Comparison of ENCODE assay signal across 8 cellular contexts in the genomic region with DNA sequence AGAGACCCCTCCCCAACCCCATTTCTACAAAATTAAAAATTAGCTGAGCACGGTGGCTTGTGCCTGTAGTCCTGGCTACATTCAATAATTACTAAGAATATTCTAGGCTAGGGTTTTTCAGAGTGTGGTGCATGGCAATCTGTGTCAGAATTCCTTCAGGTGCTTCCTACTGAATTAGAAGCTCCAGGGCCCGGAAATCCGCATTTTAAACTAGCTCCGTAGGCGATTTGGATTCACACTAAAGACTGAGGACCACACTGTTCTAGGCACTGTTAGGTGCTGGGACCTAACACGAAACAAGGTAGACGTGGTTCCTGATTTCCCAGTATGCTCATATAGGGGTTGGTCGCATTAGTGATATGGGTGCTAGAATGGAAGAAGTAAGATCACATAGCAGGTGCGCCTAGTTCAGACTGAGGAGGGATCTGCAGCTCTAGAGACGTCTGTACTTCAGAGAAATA. TPM values are rescaled to one million over a fixed set of nuclear protein-coding genes. Genes with fewer than 3 reads are reported as not detected.
A peak's percentile ranks its signal among the peaks of the same experiment; 100 is the strongest.
DNase-seq lines count a peak whose midpoint lies in the region; ATAC-seq, FAIRE-seq and TF ChIP-seq lines count a peak whose summit lies in the region.

No MANE protein-coding gene starts in this region.

- H3K27ac ChIP-seq in kidney (ENCODE audit: low read depth in 2 of 2, low read length in 2 of 2), result peak overlapping the region; percentile 96 to 97
- H3K27ac ChIP-seq in thoracic aorta, result peak overlapping the region; percentile 85 to 93

- intact Hi-C loops in activated T-helper 2 cell treated with anti-CD3 and anti-CD28 coated beads, Interferon-gamma antibody, Interleukin-2, Interleukin-4, amounts not matched to agents 10 μg/mL and 5 μg/mL and 100 μg/mL, durations not matched to agents 14 hours and 24 hours and 36 hours (cut with micrococcal nuclease), result loop anchor here (1.0 to 2.0 kb wide), 6 partner anchors 23 to 182 kb away; partner anchors contain the start of genes ANKZF1, ATG9A, DNAJB2 and NHEJ1
- intact Hi-C loops in kidney (cut with DNase I), result no loop called here

- H3K4me3 Mint-ChIP-seq in HFFc6, result peak overlapping the region; percentile 94
- peak overlapping the region; percentile 84 for H3K4me3 Mint-ChIP-seq in activated T-helper 2 cell treated with anti-CD3 and anti-CD28 coated beads, Interferon-gamma antibody, Interleukin-2, Interleukin-4, amounts not matched to agents 10 μg/mL and 5 μg/mL and 100 μg/mL, durations not matched to agents 14 hours and 24 hours and 36 hours (ENCODE audit: low read depth)

- TF ChIP-seq CTCF in HFFc6 (IDR thresholded peaks at IDR 0.05) (no peak), kidney (IDR thresholded peaks at IDR 0.05; ENCODE audit: borderline replicate concordance, extremely low read depth, insufficient read depth) (no peak), thoracic aorta (IDR thresholded peaks at IDR 0.05) (no peak)

- H3K4me1 Mint-ChIP-seq in HFFc6 (ENCODE audit: low read depth), result peaks cover 27% of the 10 kb centered on the region
- peaks cover 34% of the 10 kb centered on the region for H3K4me1 Mint-ChIP-seq in activated T-helper 2 cell treated with anti-CD3 and anti-CD28 coated beads, Interferon-gamma antibody, Interleukin-2, Interleukin-4, amounts not matched to agents 10 μg/mL and 5 μg/mL and 100 μg/mL, durations not matched to agents 14 hours and 24 hours and 36 hours (ENCODE audit: low read depth)

- peak overlapping the region; percentile 90 for H3K27ac Mint-ChIP-seq in HFFc6
- peak overlapping the region; percentile 90 for H3K27ac Mint-ChIP-seq in activated T-helper 2 cell treated with anti-CD3 and anti-CD28 coated beads, Interferon-gamma antibody, Interleukin-2, Interleukin-4, amounts not matched to agents 10 μg/mL and 5 μg/mL and 100 μg/mL, durations not matched to agents 14 hours and 24 hours and 36 hours

- H3K4me1 ChIP-seq in kidney (ENCODE audit: control insufficient read depth in 1 of 2, insufficient read depth in 1 of 2, low read depth in 1 of 2, low read length in 2 of 2) (peaks cover 8 to 14% of the 10 kb centered on the region in 2 donors), thoracic aorta (ENCODE audit: control insufficient read depth in 1 of 2, low read depth in 2 of 2) (peaks cover 15 to 25% of the 10 kb centered on the region in 2 donors)

- 0 out of 2 replicates have a peak, but pooled peaks cover 3% of the 10 kb centered on the region for H3K9me3 Mint-ChIP-seq in HFFc6
- H3K9me3 Mint-ChIP-seq in activated T-helper 2 cell treated with anti-CD3 and anti-CD28 coated beads, Interferon-gamma antibody, Interleukin-2, Interleukin-4, amounts not matched to agents 10 μg/mL and 5 μg/mL and 100 μg/mL, durations not matched to agents 14 hours and 24 hours and 36 hours, result peaks cover 7% of the 10 kb centered on the region

- no peak for FAIRE-seq in kidney (lab: Jason Lieb, UNC)

- peak overlapping the region; percentile 92 to 100 for H3K9ac ChIP-seq in kidney (ENCODE audit: low read length in 2 of 2)

- peaks cover 4% of the 10 kb centered on the region for H3K27me3 Mint-ChIP-seq in HFFc6 (ENCODE audit: insufficient read depth)
- H3K27me3 Mint-ChIP-seq in activated T-helper 2 cell treated with anti-CD3 and anti-CD28 coated beads, Interferon-gamma antibody, Interleukin-2, Interleukin-4, amounts not matched to agents 10 μg/mL and 5 μg/mL and 100 μg/mL, durations not matched to agents 14 hours and 24 hours and 36 hours (ENCODE audit: low read depth), result no peaks in the 10 kb centered on the region

- no peaks in the 10 kb centered on the region for H3K27me3 ChIP-seq in thoracic aorta (replicated peaks; ENCODE audit: insufficient read depth)

- peak; percentile 13 for ATAC-seq in thoracic aorta (ENCODE audit: insufficient number of reproducible peaks, low FRiP score, low read depth)

- H3K36me3 ChIP-seq in kidney (ENCODE audit: control insufficient read depth in 1 of 2, insufficient read depth in 2 of 2, low read length in 2 of 2) (peaks cover 10 to 19% of the 10 kb centered on the region in 2 donors), thoracic aorta (peaks cover 6% of the 10 kb centered on the region)

- DNase-seq in HFFc6 (peak; percentile 8), kidney (peak; percentile 1), thoracic aorta (ENCODE audit: low spot score) (no peak), cerebellar cortex (ENCODE audit: low spot score) (no peak), COLO829 (ENCODE audit: low spot score) (no peak), iPS-NIHi7 (ENCODE audit: extremely low spot score) (no peak)
- DNase-seq in activated T-helper 2 cell treated with anti-CD3 and anti-CD28 coated beads, Interferon-gamma antibody, Interleukin-2, Interleukin-4, amounts not matched to agents 10 μg/mL and 5 μg/mL and 100 μg/mL, durations not matched to agents 14 hours and 24 hours and 36 hours (ENCODE audit: low spot score), result no peak

- H3K4me3 ChIP-seq in GM08714 (ENCODE audit: low read length) (peak overlapping the region; percentile 78), kidney (ENCODE audit: low read length in 2 of 2) (peak overlapping the region; percentile 89 to 92), thoracic aorta (peak overlapping the region; percentile 91)

- H3K36me3 Mint-ChIP-seq in HFFc6 (ENCODE audit: low read depth), result peaks cover 13% of the 10 kb centered on the region; the same call in 1 of the 2 replicates
- H3K36me3 Mint-ChIP-seq in activated T-helper 2 cell treated with anti-CD3 and anti-CD28 coated beads, Interferon-gamma antibody, Interleukin-2, Interleukin-4, amounts not matched to agents 10 μg/mL and 5 μg/mL and 100 μg/mL, durations not matched to agents 14 hours and 24 hours and 36 hours (ENCODE audit: low read depth), result peaks cover 28% of the 10 kb centered on the region

- H3K9me3 ChIP-seq in kidney (ENCODE audit: control insufficient read depth in 1 of 2, low read length in 2 of 2), result no peaks in the 10 kb centered on the region
- H3K9me3 ChIP-seq in thoracic aorta, result no peaks in the 10 kb centered on the region

RNA-seq across cellular contexts. Expression of gene ZFAND2B, which starts 0.6 kb away (rescaled TPM):
- total RNA-seq in HFFc6 (2021; fragmentation: NEBNext Ultra II Directional; extraction: Animal tissue kit (Norgen Biotek cat#: 25700)), result 10 to 100 TPM; 28.8 to 39.6 (median 33.1) TPM
- 27.3 and 33.5 TPM in 2 replicates for total RNA-seq in activated T-helper 2 cell treated with anti-CD3 and anti-CD28 coated beads, Interferon-gamma antibody, Interleukin-2, Interleukin-4, amounts not matched to agents 10 μg/mL and 5 μg/mL and 100 μg/mL, durations not matched to agents 14 hours and 24 hours and 36 hours
- total RNA-seq in kidney, result 44.8 TPM
- polyA plus RNA-seq in kidney (ENCODE audit: insufficient read depth, low read depth, low replicate concordance), result 72.6 TPM
- 10 to 100 TPM; 21.7 to 83.8 TPM for total RNA-seq in thoracic aorta

RNA-seq across cellular contexts. Expression of gene ABCB6, which starts 12.7 kb away (rescaled TPM):
- total RNA-seq in HFFc6 (2021; fragmentation: NEBNext Ultra II Directional; extraction: Animal tissue kit (Norgen Biotek cat#: 25700)), result 10 to 100 TPM; 12.5 to 16.5 (median 13.9) TPM
- total RNA-seq in activated T-helper 2 cell treated with anti-CD3 and anti-CD28 coated beads, Interferon-gamma antibody, Interleukin-2, Interleukin-4, amounts not matched to agents 10 μg/mL and 5 μg/mL and 100 μg/mL, durations not matched to agents 14 hours and 24 hours and 36 hours, result 22.1 and 25.4 TPM in 2 replicates
- total RNA-seq in kidney (17.8 TPM), thoracic aorta (10 to 100 TPM; 12.7 to 26.0 TPM)
- polyA plus RNA-seq in kidney (ENCODE audit: insufficient read depth, low read depth, low replicate concordance), result 53.6 TPM

RNA-seq across cellular contexts. Expression of gene ATG9A, which starts 23.4 kb away (rescaled TPM):
- 10 to 100 TPM; 50.5 to 58.8 (median 52.5) TPM for total RNA-seq in HFFc6 (2021; fragmentation: NEBNext Ultra II Directional; extraction: Animal tissue kit (Norgen Biotek cat#: 25700))
- total RNA-seq in activated T-helper 2 cell treated with anti-CD3 and anti-CD28 coated beads, Interferon-gamma antibody, Interleukin-2, Interleukin-4, amounts not matched to agents 10 μg/mL and 5 μg/mL and 100 μg/mL, durations not matched to agents 14 hours and 24 hours and 36 hours, result 53.1 and 60.5 TPM in 2 replicates
- total RNA-seq in kidney, result 41.5 TPM
- polyA plus RNA-seq in kidney (ENCODE audit: insufficient read depth, low read depth, low replicate concordance), result 24.0 TPM
- total RNA-seq in thoracic aorta, result 10 to 100 TPM; 39.4 to 60.4 TPM

RNA-seq across cellular contexts. Expression of gene ANKZF1, which starts 23.6 kb away (rescaled TPM):
- 10 to 100 TPM; 11.7 to 18.9 (median 15.4) TPM for total RNA-seq in HFFc6 (2021; fragmentation: NEBNext Ultra II Directional; extraction: Animal tissue kit (Norgen Biotek cat#: 25700))
- 133 and 142 TPM in 2 replicates for total RNA-seq in activated T-helper 2 cell treated with anti-CD3 and anti-CD28 coated beads, Interferon-gamma antibody, Interleukin-2, Interleukin-4, amounts not matched to agents 10 μg/mL and 5 μg/mL and 100 μg/mL, durations not matched to agents 14 hours and 24 hours and 36 hours
- total RNA-seq in kidney (48.9 TPM), thoracic aorta (10 to 100 TPM; 69.7 to 72.6 TPM)
- 26.6 TPM for polyA plus RNA-seq in kidney (ENCODE audit: insufficient read depth, low read depth, low replicate concordance)

RNA-seq across cellular contexts. Expression of gene RETREG2, which starts 27.9 kb away (rescaled TPM):
- 100 to 1,000 TPM in 1 of 6 experiments, 10 to 100 TPM in 5; 77.3 to 102 (median 85.5) TPM for total RNA-seq in HFFc6 (2021; fragmentation: NEBNext Ultra II Directional; extraction: Animal tissue kit (Norgen Biotek cat#: 25700))
- total RNA-seq in activated T-helper 2 cell treated with anti-CD3 and anti-CD28 coated beads, Interferon-gamma antibody, Interleukin-2, Interleukin-4, amounts not matched to agents 10 μg/mL and 5 μg/mL and 100 μg/mL, durations not matched to agents 14 hours and 24 hours and 36 hours, result 52.5 and 57.4 TPM in 2 replicates
- total RNA-seq in kidney (106 TPM), thoracic aorta (10 to 100 TPM; 43.8 to 58.6 TPM)
- polyA plus RNA-seq in kidney (ENCODE audit: insufficient read depth, low read depth, low replicate concordance), result 112 TPM

Comparison
In these comparisons a context has a peak if more than half of its experiments do, and no peak if none do; other contexts are left out.
1. DNase-seq: peak in HFFc6 (single experiment) and kidney (single experiment); none in activated T-helper 2 cell treated with anti-CD3 and anti-CD28 coated beads, Interferon-gamma antibody, Interleukin-2, Interleukin-4, amounts not matched to agents 10 μg/mL and 5 μg/mL and 100 μg/mL, durations not matched to agents 14 hours and 24 hours and 36 hours (single experiment), thoracic aorta (single experiment), cerebellar cortex (single experiment), COLO829 (single experiment) and iPS-NIHi7 (single experiment).
2. Peak in every context shown above with its lines, with median percentiles within 50 percentile points of each other: H3K4me3 ChIP-seq.